In the genomic region with DNA sequence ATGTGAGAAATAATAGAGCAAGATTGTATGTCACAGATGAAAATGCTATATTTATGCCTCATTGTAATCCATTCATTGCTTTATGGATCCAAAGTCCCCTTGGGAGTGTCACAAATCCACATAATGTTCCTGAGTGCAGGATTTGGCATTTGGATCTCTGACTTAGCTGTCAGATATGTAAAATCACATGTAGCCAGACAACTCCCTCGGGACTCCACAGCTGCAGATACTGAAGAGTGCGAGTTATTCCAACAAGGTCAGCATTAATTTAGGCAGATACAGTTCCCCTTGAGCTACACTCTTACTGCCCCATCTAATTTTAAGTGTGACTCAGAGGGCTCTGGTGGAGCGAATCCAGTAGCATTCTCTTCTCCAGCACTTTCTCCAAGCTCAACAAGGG, we compare ENCODE assay signal across 18 cellular contexts.
A peak's percentile ranks its signal among the peaks of the same experiment; 100 is the strongest.
DNase-seq lines count a peak whose midpoint lies in the region; ATAC-seq and TF ChIP-seq lines count a peak whose summit lies in the region.
"Had no signal": no experiment of that assay in that cellular context is flagged by ENCODE, and none has a peak within 500 bp of the region (broad histone marks: within the 10 kb centered on the region; RNA-seq: fewer than 3 reads in every experiment).

No MANE protein-coding gene starts in this region.

- H3K36me3 Mint-ChIP-seq in activated T-cell treated with anti-CD3 and anti-CD28 coated beads, Interleukin-2, amount 50 U/mL, for 4 hours (ENCODE audit: insufficient read depth): no peaks in the 10 kb centered on the region

- H3K9me3 ChIP-seq in BLaER1 treated with 17β-estradiol and CSF1 and Interleukin-3, amounts not matched to agents 10 nM and 100 nM (replicated peaks in 1 of 11): peaks cover 0 to 10% (median 0%) of the 10 kb centered on the region in 11 experiments; a peak in 6 of 22 replicates
- H3K9me3 ChIP-seq: sigmoid colon, thyroid gland had no signal

- no peaks in the 10 kb centered on the region for H3K4me1 Mint-ChIP-seq in activated T-cell treated with anti-CD3 and anti-CD28 coated beads, Interleukin-2, amount 50 U/mL, for 4 hours (ENCODE audit: low read depth)

- DNase-seq in NCI-H69 (lab: John Stamatoyannopoulos, UW) (peak; percentile 44), foreskin fibroblast (peak; percentile 14 to 71), retina (peak; percentile 47)
- DNase-seq in stimulated activated naive CD4-positive, alpha-beta T cell treated with Interleukin-2 at 50 U/mL for 16 hours (lab: John Stamatoyannopoulos, UW): no peak
- DNase-seq in central memory CD4-positive, alpha-beta T cell: no peak
- DNase-seq in activated T-cell treated with anti-CD3 and anti-CD28 coated beads, Interleukin-2, amount 50 U/mL, for 4 hours: no peak
- DNase-seq: cerebellar nuclear complex; mesendoderm; NCI-H2029; sigmoid colon; stimulated activated CD4-positive, alpha-beta T cell treated with anti-CD3 and anti-CD28 coated beads, Interleukin-4, amount 100 ng/mL, for 4 hours; SW 1271; thyroid gland had no signal

- H3K27ac ChIP-seq in BLaER1 treated with 17β-estradiol and CSF1 and Interleukin-3, amounts not matched to agents 10 nM and 100 nM: no peak overlapping the region
- H3K27ac ChIP-seq: sigmoid colon, thyroid gland, VCaP had no signal

- no peak overlapping the region for H3K4me3 ChIP-seq in BLaER1 treated with 17β-estradiol and CSF1 and Interleukin-3, amounts not matched to agents 10 nM and 100 nM
- no peak overlapping the region for H3K4me3 ChIP-seq in foreskin fibroblast (ENCODE audit: low read depth in 1 of 2, low read length in 2 of 2)
- H3K4me3 ChIP-seq: sigmoid colon, thyroid gland had no signal

- no peaks in the 10 kb centered on the region for H3K36me3 ChIP-seq in BLaER1 treated with 17β-estradiol and CSF1 and Interleukin-3, amounts not matched to agents 10 nM and 100 nM
- H3K36me3 ChIP-seq: sigmoid colon, thyroid gland had no signal

- ATAC-seq in GM19023 (IDR thresholded peaks at IDR 0.05; ENCODE audit: unreplicated experiment): no peak
- no peak for ATAC-seq in activated T-cell treated with anti-CD3 and anti-CD28 coated beads, Interleukin-2, amount 50 U/mL, for 4 hours
- ATAC-seq: Panc1 had no signal

- H4K20me1 ChIP-seq in BLaER1 treated with 17β-estradiol and CSF1 and Interleukin-3, amounts not matched to agents 10 nM and 100 nM: no peaks in the 10 kb centered on the region

- H3K4me1 ChIP-seq in BLaER1 treated with 17β-estradiol and CSF1 and Interleukin-3, amounts not matched to agents 10 nM and 100 nM: peaks cover 0 to 29% (median 8%) of the 10 kb centered on the region in 10 experiments; a peak in 15 of 20 replicates
- H3K4me1 ChIP-seq: sigmoid colon, thyroid gland had no signal

- H3K4me2 ChIP-seq in BLaER1 treated with 17β-estradiol and CSF1 and Interleukin-3, amounts not matched to agents 10 nM and 100 nM: peak overlapping the region in 6 of 11 experiments; percentile 0 to 33 (median 14); a peak in 6 of 22 replicates

- H3K9me3 Mint-ChIP-seq in activated T-cell treated with anti-CD3 and anti-CD28 coated beads, Interleukin-2, amount 50 U/mL, for 4 hours: no peaks in the 10 kb centered on the region
- H3K9me3 Mint-ChIP-seq: activated T-helper 2 cell treated with anti-CD3 and anti-CD28 coated beads, Interferon-gamma antibody, Interleukin-2, Interleukin-4, amounts not matched to agents 10 μg/mL and 5 μg/mL and 100 μg/mL, durations not matched to agents 14 hours and 24 hours and 36 hours had no signal

- H3K4me3 Mint-ChIP-seq in activated T-cell treated with anti-CD3 and anti-CD28 coated beads, Interleukin-2, amount 50 U/mL, for 4 hours: no peak overlapping the region

- no peak overlapping the region for H3K9ac ChIP-seq in BLaER1 treated with 17β-estradiol and CSF1 and Interleukin-3, amounts not matched to agents 10 nM and 100 nM

- H3K27me3 ChIP-seq in BLaER1 treated with 17β-estradiol and CSF1 and Interleukin-3, amounts not matched to agents 10 nM and 100 nM: no peaks in the 10 kb centered on the region
- H3K27me3 ChIP-seq: sigmoid colon, thyroid gland had no signal

- no peak for TF ChIP-seq CTCF in foreskin fibroblast (IDR thresholded peaks at IDR 0.05; ENCODE audit: low read depth, low read length)

- no peaks in the 10 kb centered on the region for H3K27me3 Mint-ChIP-seq in activated T-cell treated with anti-CD3 and anti-CD28 coated beads, Interleukin-2, amount 50 U/mL, for 4 hours (ENCODE audit: low read depth)

Comparison
In these comparisons a context has a peak if more than half of its experiments do, and no peak if none do; other contexts are left out.
1. DNase-seq: peak in NCI-H69 (single experiment), foreskin fibroblast (2 of 2) and retina (single experiment); none in stimulated activated naive CD4-positive, alpha-beta T cell treated with Interleukin-2 at 50 U/mL for 16 hours (single experiment), central memory CD4-positive, alpha-beta T cell (single experiment) and activated T-cell treated with anti-CD3 and anti-CD28 coated beads, Interleukin-2, amount 50 U/mL, for 4 hours (single experiment).